ENCODE assay signal across 23 cellular contexts in the genomic region with DNA sequence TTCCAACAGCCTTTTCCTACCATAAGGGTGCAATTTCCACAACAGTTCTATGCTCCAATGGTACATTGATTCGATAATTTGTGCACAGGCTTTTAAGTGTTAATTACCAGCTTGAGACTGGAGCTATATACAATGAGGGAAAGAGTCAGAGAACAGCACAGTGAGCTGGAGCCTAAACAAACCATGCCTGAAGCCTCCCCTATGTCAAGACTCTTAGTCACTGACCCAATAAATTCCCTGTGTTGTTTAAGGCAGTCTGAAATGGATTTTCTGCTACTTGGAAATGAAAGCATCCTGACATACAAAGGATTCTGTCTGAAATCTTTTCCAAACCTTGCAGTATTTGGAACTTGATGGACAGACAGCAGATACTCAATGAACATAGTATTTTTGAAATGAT.
"Had no signal": no experiment of that assay in that cellular context is flagged by ENCODE, and none has a peak within 500 bp of the region (broad histone marks: within the 10 kb centered on the region; RNA-seq: fewer than 3 reads in every experiment).

No MANE protein-coding gene starts in this region.

- H2AFZ ChIP-seq: neural progenitor cell had no signal

- H3K9me3 Mint-ChIP-seq: activated CD4-positive, alpha-beta T cell treated with anti-CD3 and anti-CD28 coated beads, Interleukin-2, amount 10 ng/mL, durations not matched to agents 24 days and 14 days; activated CD8-positive, alpha-beta T cell treated with anti-CD3 and anti-CD28 coated beads for 36 hours; activated T-helper 17 cell treated with anti-CD3 and anti-CD28 coated beads, Interleukin-2, amount 50 U/mL, for 72 hours; memory B cell; neural progenitor cell; stimulated activated effector memory CD8-positive, alpha-beta T cell treated with anti-CD3 and anti-CD28 coated beads, Interleukin-12 subunit alpha, Interleukin-12 subunit beta, amount 100 ng/mL, for 72 hours; T-cell had no signal

- DNase-seq: activated CD4-positive, alpha-beta T cell treated with anti-CD3 and anti-CD28 coated beads, Interleukin-2, amount 10 ng/mL, durations not matched to agents 24 days and 14 days; activated CD4-positive, CD25-positive, alpha-beta regulatory T cell; activated CD8-positive, alpha-beta T cell treated with anti-CD3 and anti-CD28 coated beads for 36 hours; activated naive CD4-positive, alpha-beta T cell treated with anti-CD3 and anti-CD28 coated beads, Interleukin-2, amount 50 U/mL, for 16 hours; activated T-cell treated with anti-CD3 and anti-CD28 coated beads, Interleukin-2, amount 50 U/mL, for 1 hour; dorsolateral prefrontal cortex; foreskin melanocyte; head of caudate nucleus; left ventricle myocardium superior; naive thymus-derived CD4-positive, alpha-beta T cell; right cardiac atrium; small intestine; stimulated activated CD4-positive, alpha-beta T cell treated with anti-CD3 and anti-CD28 coated beads, Interleukin-4, amount 100 ng/mL, for 1 hour; stomach; T-cell; T-helper 9 cell; trophoblast cell had no signal

- H3K36me3 Mint-ChIP-seq: naive thymus-derived CD4-positive, alpha-beta T cell; neural progenitor cell; stimulated activated effector memory CD8-positive, alpha-beta T cell treated with anti-CD3 and anti-CD28 coated beads, Interleukin-12 subunit alpha, Interleukin-12 subunit beta, amount 100 ng/mL, for 72 hours had no signal

- H3K27me3 ChIP-seq: ascending aorta, dorsolateral prefrontal cortex, neural progenitor cell, stomach had no signal

- H3K9ac ChIP-seq: neural progenitor cell had no signal

- H3K27ac ChIP-seq: ascending aorta, dorsolateral prefrontal cortex, neural progenitor cell, prostate gland, stomach had no signal

- H3K27ac Mint-ChIP-seq: activated CD4-positive, alpha-beta T cell treated with anti-CD3 and anti-CD28 coated beads, Interleukin-2, amount 10 ng/mL, durations not matched to agents 24 days and 14 days; activated CD8-positive, alpha-beta T cell treated with anti-CD3 and anti-CD28 coated beads for 36 hours; activated T-helper 17 cell treated with anti-CD3 and anti-CD28 coated beads, Interleukin-2, amount 50 U/mL, for 72 hours; memory B cell; naive thymus-derived CD4-positive, alpha-beta T cell; neural progenitor cell; stimulated activated effector memory CD8-positive, alpha-beta T cell treated with anti-CD3 and anti-CD28 coated beads, Interleukin-12 subunit alpha, Interleukin-12 subunit beta, amount 100 ng/mL, for 72 hours; T-cell had no signal

- H3K4me3 Mint-ChIP-seq: activated CD4-positive, alpha-beta T cell treated with anti-CD3 and anti-CD28 coated beads, Interleukin-2, amount 10 ng/mL, durations not matched to agents 24 days and 14 days; activated CD8-positive, alpha-beta T cell treated with anti-CD3 and anti-CD28 coated beads for 36 hours; activated T-helper 17 cell treated with anti-CD3 and anti-CD28 coated beads, Interleukin-2, amount 50 U/mL, for 72 hours; memory B cell; naive thymus-derived CD4-positive, alpha-beta T cell; neural progenitor cell; stimulated activated effector memory CD8-positive, alpha-beta T cell treated with anti-CD3 and anti-CD28 coated beads, Interleukin-12 subunit alpha, Interleukin-12 subunit beta, amount 100 ng/mL, for 72 hours; T-cell had no signal

- H3K4me2 ChIP-seq: neural progenitor cell had no signal

- H3K9me3 ChIP-seq: ascending aorta, prostate gland, stomach had no signal

- H3K4me1 Mint-ChIP-seq: activated CD4-positive, alpha-beta T cell treated with anti-CD3 and anti-CD28 coated beads, Interleukin-2, amount 10 ng/mL, durations not matched to agents 24 days and 14 days; activated T-helper 17 cell treated with anti-CD3 and anti-CD28 coated beads, Interleukin-2, amount 50 U/mL, for 72 hours; memory B cell; naive thymus-derived CD4-positive, alpha-beta T cell; stimulated activated effector memory CD8-positive, alpha-beta T cell treated with anti-CD3 and anti-CD28 coated beads, Interleukin-12 subunit alpha, Interleukin-12 subunit beta, amount 100 ng/mL, for 72 hours had no signal

- H3K4me1 ChIP-seq: ascending aorta, neural progenitor cell, prostate gland, stomach had no signal

- H3K36me3 ChIP-seq: ascending aorta, neural progenitor cell, prostate gland, stomach had no signal

- ATAC-seq: activated CD8-positive, alpha-beta T cell treated with anti-CD3 and anti-CD28 coated beads for 36 hours; activated T-helper 17 cell treated with anti-CD3 and anti-CD28 coated beads, Interleukin-2, amount 50 U/mL, for 72 hours; left ventricle myocardium superior; naive thymus-derived CD4-positive, alpha-beta T cell; right cardiac atrium; stimulated activated effector memory CD8-positive, alpha-beta T cell treated with anti-CD3 and anti-CD28 coated beads, Interleukin-12 subunit alpha, Interleukin-12 subunit beta, amount 100 ng/mL, for 72 hours; T-cell had no signal

- H3K27me3 Mint-ChIP-seq: activated CD8-positive, alpha-beta T cell treated with anti-CD3 and anti-CD28 coated beads for 36 hours; memory B cell; T-cell had no signal

- H3K4me3 ChIP-seq: ascending aorta, dorsolateral prefrontal cortex, neural progenitor cell, prostate gland, stomach had no signal
